ENCODE assay signal across 1 cellular context in genomic region chr14:55103005-55103640, GRCh38.
TF ChIP-seq lines count a peak whose summit lies in the region.

No MANE protein-coding gene starts in this region.

TF ChIP-seq in SK-N-SH, 30 proteins besides CTCF, POLR2A, EP300 and RAD21 (continued from another document):
- no peak for TF ChIP-seq YY1 (IDR thresholded peaks at IDR 0.05; ENCODE audit: low read depth)
- peak; percentile 78 for TF ChIP-seq FOSL2 (IDR thresholded peaks at IDR 0.05; ENCODE audit: borderline replicate concordance, low read depth)
- peak; percentile 8; the same call in 1 of the 2 replicates for TF ChIP-seq TEAD4 (IDR thresholded peaks at IDR 0.05; ENCODE audit: borderline replicate concordance, insufficient read depth)
- TF ChIP-seq FOXJ3 (CRISPR knock-in tag; IDR thresholded peaks at IDR 0.05) = no peak
- TF ChIP-seq ZBTB33 (IDR thresholded peaks at IDR 0.05; ENCODE audit: borderline replicate concordance, low read depth) = no peak
- TF ChIP-seq RXRA (IDR thresholded peaks at IDR 0.05; ENCODE audit: borderline replicate concordance, low read depth) = peak; percentile 32; the same call in 1 of the 2 replicates
- TF ChIP-seq CHD2 (IDR thresholded peaks at IDR 0.05; ENCODE audit: low read length, partially characterized antibody) = no peak
- TF ChIP-seq POLR2AphosphoS5 (IDR thresholded peaks at IDR 0.05; ENCODE audit: low read depth, low read length) = 0 out of 2 replicates have a peak, but pooled peaks have one; percentile 34
- no peak for TF ChIP-seq GATA2 (CRISPR knock-in tag; IDR thresholded peaks at IDR 0.05)
